ENCODE assay signal across 15 cellular contexts in genomic region chr17:81027591-81028505, GRCh38. TPM values are rescaled to one million over a fixed set of nuclear protein-coding genes. Genes with fewer than 3 reads are reported as not detected.
DNase-seq lines count a peak whose midpoint lies in the region; ATAC-seq and TF ChIP-seq lines count a peak whose summit lies in the region.
"Had no signal": no experiment of that assay in that cellular context is flagged by ENCODE, and none has a peak within 500 bp of the region (broad histone marks: within the 10 kb centered on the region; RNA-seq: fewer than 3 reads in every experiment).

No MANE protein-coding gene starts in this region.

- DNase-seq in NCI-H82 (lab: John Stamatoyannopoulos, UW), result peak; percentile 57
- DNase-seq in NCI-H82 treated with DMSO at 0.1 percent for 48 hours (lab: John Stamatoyannopoulos, UW; ENCODE audit: unreplicated experiment), result no peak
- DNase-seq in CD1c-positive myeloid dendritic cell (ENCODE audit: extremely low spot score), result peak; percentile 55
- DNase-seq in caudate nucleus (lab: John Stamatoyannopoulos, UW), result peak in 46 of 61 donors; percentile 38 to 95 (median 72)
- DNase-seq in omental fat pad (ENCODE audit: low spot score), result no peak
- DNase-seq: Caco-2, colonic mucosa, midbrain, NCI-H446 treated with DMSO at 0.1 percent for 48 hours, T1000, tibial artery had no signal

- H3K9ac ChIP-seq in parathyroid adenoma, result no peak overlapping the region

- H3K27me3 ChIP-seq in parathyroid adenoma (ENCODE audit: control insufficient read depth, insufficient read depth, low read length), result no peaks in the 10 kb centered on the region

- TF ChIP-seq CTCF in parathyroid adenoma (IDR thresholded peaks at IDR 0.05) (no peak), omental fat pad (IDR thresholded peaks at IDR 0.05) (no peak)

- H3K4me3 ChIP-seq in parathyroid adenoma (ENCODE audit: low read depth, low read length), result no peak overlapping the region
- H3K4me3 ChIP-seq: colonic mucosa, prostate gland, tibial artery had no signal

- H3K9me3 ChIP-seq in parathyroid adenoma (ENCODE audit: control insufficient read depth, low read length), result no peaks in the 10 kb centered on the region
- H3K9me3 ChIP-seq: Caco-2, colonic mucosa, prostate gland, tibial artery had no signal

- no peaks in the 10 kb centered on the region for H3K36me3 ChIP-seq in parathyroid adenoma (ENCODE audit: control insufficient read depth, insufficient read depth, low read length)
- H3K36me3 ChIP-seq: colonic mucosa, prostate gland, tibial artery had no signal

- ATAC-seq in GM21576 (IDR thresholded peaks at IDR 0.05; ENCODE audit: unreplicated experiment) (no peak), omental fat pad (ENCODE audit: low FRiP score) (no peak), HG02970 (IDR thresholded peaks at IDR 0.05; ENCODE audit: low FRiP score, unreplicated experiment) (no peak)

- H3K79me2 ChIP-seq in parathyroid adenoma, result no peaks in the 10 kb centered on the region

- H2AFZ ChIP-seq in parathyroid adenoma, result no peak overlapping the region

- H3K4me2 ChIP-seq in parathyroid adenoma (ENCODE audit: low read length), result peak overlapping the region; percentile 43

- H3K27ac ChIP-seq in caudate nucleus (ENCODE audit: low read depth, low read length) (peak overlapping the region; percentile 88), parathyroid adenoma (no peak overlapping the region)
- H3K27ac ChIP-seq: colonic mucosa, tibial artery had no signal

- peaks cover 2% of the 10 kb centered on the region for H3K4me1 ChIP-seq in parathyroid adenoma
- H3K4me1 ChIP-seq: Caco-2 had no signal

RNA-seq across cellular contexts. Expression of gene BAIAP2, which starts 7.1 kb away (rescaled TPM):
- total RNA-seq in omental fat pad, result 10 to 100 TPM; 15.9 to 50.2 (median 36.4) TPM

RNA-seq across cellular contexts. Expression of gene CHMP6, which starts 36.2 kb away (rescaled TPM):
- total RNA-seq in omental fat pad, result 10 to 100 TPM; 13.5 to 23.2 (median 16.8) TPM

Comparison
In these comparisons a context has a peak if more than half of its experiments do, and no peak if none do; other contexts are left out.
1. DNase-seq: peak in NCI-H82 (single experiment), CD1c-positive myeloid dendritic cell (single experiment) and caudate nucleus (46 of 61); none in NCI-H82 treated with DMSO at 0.1 percent for 48 hours (single experiment) and omental fat pad (single experiment).